In genomic region chr17:78840780-78841611, GRCh38 we compare ENCODE assay signal across 1 cellular context.
TF ChIP-seq lines count a peak whose summit lies in the region.

Gene USP36 (minus strand): TSS chr17:78840814. CDS start chr17:78836363, 4,451 bp downstream.

TF ChIP-seq in GM12878, 131 proteins besides CTCF, POLR2A, EP300 and RAD21 (continued from another document and continues in another):
- TF ChIP-seq, protein P1, sequence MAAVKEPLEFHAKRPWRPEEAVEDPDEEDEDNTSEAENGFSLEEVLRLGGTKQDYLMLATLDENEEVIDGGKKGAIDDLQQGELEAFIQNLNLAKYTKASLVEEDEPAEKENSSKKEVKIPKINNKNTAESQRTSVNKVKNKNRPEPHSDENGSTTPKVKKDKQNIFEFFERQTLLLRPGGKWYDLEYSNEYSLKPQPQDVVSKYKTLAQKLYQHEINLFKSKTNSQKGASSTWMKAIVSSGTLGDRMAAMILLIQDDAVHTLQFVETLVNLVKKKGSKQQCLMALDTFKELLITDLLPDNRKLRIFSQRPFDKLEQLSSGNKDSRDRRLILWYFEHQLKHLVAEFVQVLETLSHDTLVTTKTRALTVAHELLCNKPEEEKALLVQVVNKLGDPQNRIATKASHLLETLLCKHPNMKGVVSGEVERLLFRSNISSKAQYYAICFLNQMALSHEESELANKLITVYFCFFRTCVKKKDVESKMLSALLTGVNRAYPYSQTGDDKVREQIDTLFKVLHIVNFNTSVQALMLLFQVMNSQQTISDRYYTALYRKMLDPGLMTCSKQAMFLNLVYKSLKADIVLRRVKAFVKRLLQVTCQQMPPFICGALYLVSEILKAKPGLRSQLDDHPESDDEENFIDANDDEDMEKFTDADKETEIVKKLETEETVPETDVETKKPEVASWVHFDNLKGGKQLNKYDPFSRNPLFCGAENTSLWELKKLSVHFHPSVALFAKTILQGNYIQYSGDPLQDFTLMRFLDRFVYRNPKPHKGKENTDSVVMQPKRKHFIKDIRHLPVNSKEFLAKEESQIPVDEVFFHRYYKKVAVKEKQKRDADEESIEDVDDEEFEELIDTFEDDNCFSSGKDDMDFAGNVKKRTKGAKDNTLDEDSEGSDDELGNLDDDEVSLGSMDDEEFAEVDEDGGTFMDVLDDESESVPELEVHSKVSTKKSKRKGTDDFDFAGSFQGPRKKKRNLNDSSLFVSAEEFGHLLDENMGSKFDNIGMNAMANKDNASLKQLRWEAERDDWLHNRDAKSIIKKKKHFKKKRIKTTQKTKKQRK (IDR thresholded peaks at IDR 0.05; ENCODE audit: low read depth, low read length), result no peak
- TF ChIP-seq ESRRA (IDR thresholded peaks at IDR 0.05; ENCODE audit: low read length) (no peak), BMI1 (IDR thresholded peaks at IDR 0.05; ENCODE audit: borderline replicate concordance) (no peak), CUX1 (IDR thresholded peaks at IDR 0.05; ENCODE audit: insufficient replicate concordance, low read depth, low read length) (no peak), CREB1 (IDR thresholded peaks at IDR 0.05; ENCODE audit: low read depth) (peak; percentile 99), ASH2L (IDR thresholded peaks at IDR 0.05; ENCODE audit: borderline replicate concordance, low read depth) (no peak), BHLHE40 (IDR thresholded peaks at IDR 0.05; ENCODE audit: borderline replicate concordance in 1 of 2, low read depth in 2 of 2, low read length in 1 of 2) (peak; percentile 99), SRF (IDR thresholded peaks at IDR 0.05; ENCODE audit: low read depth in 2 of 2, low read length in 2 of 2) (peak; percentile 28 to 34; a peak in 1 of 4 replicates), CBX5 (IDR thresholded peaks at IDR 0.05; ENCODE audit: low read depth) (no peak), SUPT20H (IDR thresholded peaks at IDR 0.05; ENCODE audit: borderline replicate concordance, control insufficient read depth, low read depth, low read length) (no peak), GATAD2B (conservative IDR thresholded peaks at IDR 0.05; ENCODE audit: low read depth) (peak; percentile 95), EED (IDR thresholded peaks at IDR 0.05; ENCODE audit: low read depth) (0 out of 2 replicates have a peak, but pooled peaks have one; percentile 16), HSF1 (IDR thresholded peaks at IDR 0.05; ENCODE audit: low read depth, low read length) (no peak; the same call in 1 of the 2 replicates), PBX3 (IDR thresholded peaks at IDR 0.05; ENCODE audit: insufficient replicate concordance, low read depth, low read length) (peak; percentile 21), BACH1 (IDR thresholded peaks at IDR 0.05; ENCODE audit: borderline replicate concordance) (peak; percentile 56; the same call in 1 of the 2 replicates), NFIC (IDR thresholded peaks at IDR 0.05; ENCODE audit: low read depth, low read length) (no peak), BCL11A (IDR thresholded peaks at IDR 0.05; ENCODE audit: low read depth, low read length) (no peak), SUZ12 (IDR thresholded peaks at IDR 0.05; ENCODE audit: unreplicated experiment) (no peak), RAD51 (IDR thresholded peaks at IDR 0.05) (peak; percentile 81), RELB (IDR thresholded peaks at IDR 0.05; ENCODE audit: low read depth) (peak; percentile 99), SREBF2 (IDR thresholded peaks at IDR 0.05; ENCODE audit: low read length) (no peak), MYB (IDR thresholded peaks at IDR 0.05; ENCODE audit: borderline replicate concordance, low read depth, low read length) (no peak), ZBED1 (IDR thresholded peaks at IDR 0.05; ENCODE audit: borderline replicate concordance) (no peak), ATF7 (IDR thresholded peaks at IDR 0.05; ENCODE audit: low read depth) (peak; percentile 94), MXI1 (IDR thresholded peaks at IDR 0.05; ENCODE audit: low read depth, low read length) (peak; percentile 97), TARDBP (IDR thresholded peaks at IDR 0.05; ENCODE audit: borderline replicate concordance) (no peak; the same call in 1 of the 2 replicates), USF2 (IDR thresholded peaks at IDR 0.05; ENCODE audit: borderline replicate concordance, low read depth, low read length) (no peak; the same call in none of the 2 replicates), CREM (IDR thresholded peaks at IDR 0.05; ENCODE audit: low read depth) (peak; percentile 98), EZH2 (IDR thresholded peaks at IDR 0.05; ENCODE audit: borderline replicate concordance, control insufficient read depth, low read depth, low read length) (no peak), SPI1 (IDR thresholded peaks at IDR 0.05; ENCODE audit: borderline replicate concordance, insufficient read depth, low read depth, low read length) (0 out of 2 replicates have a peak, but pooled peaks have one; percentile 18), NBN (IDR thresholded peaks at IDR 0.05) (peak; percentile 97), NFYA (IDR thresholded peaks at IDR 0.05; ENCODE audit: borderline replicate concordance, low read depth, low read length) (no peak), POLR2AphosphoS2 (IDR thresholded peaks at IDR 0.05; ENCODE audit: low read depth, low read length) (peak; percentile 94), KAT2A (conservative IDR thresholded peaks at IDR 0.05; ENCODE audit: control insufficient read depth, low read depth, low read length) (no peak), MTA2 (IDR thresholded peaks at IDR 0.05; ENCODE audit: low read depth) (peak; percentile 26; the same call in 1 of the 2 replicates)
- TF ChIP-seq, protein P2, sequence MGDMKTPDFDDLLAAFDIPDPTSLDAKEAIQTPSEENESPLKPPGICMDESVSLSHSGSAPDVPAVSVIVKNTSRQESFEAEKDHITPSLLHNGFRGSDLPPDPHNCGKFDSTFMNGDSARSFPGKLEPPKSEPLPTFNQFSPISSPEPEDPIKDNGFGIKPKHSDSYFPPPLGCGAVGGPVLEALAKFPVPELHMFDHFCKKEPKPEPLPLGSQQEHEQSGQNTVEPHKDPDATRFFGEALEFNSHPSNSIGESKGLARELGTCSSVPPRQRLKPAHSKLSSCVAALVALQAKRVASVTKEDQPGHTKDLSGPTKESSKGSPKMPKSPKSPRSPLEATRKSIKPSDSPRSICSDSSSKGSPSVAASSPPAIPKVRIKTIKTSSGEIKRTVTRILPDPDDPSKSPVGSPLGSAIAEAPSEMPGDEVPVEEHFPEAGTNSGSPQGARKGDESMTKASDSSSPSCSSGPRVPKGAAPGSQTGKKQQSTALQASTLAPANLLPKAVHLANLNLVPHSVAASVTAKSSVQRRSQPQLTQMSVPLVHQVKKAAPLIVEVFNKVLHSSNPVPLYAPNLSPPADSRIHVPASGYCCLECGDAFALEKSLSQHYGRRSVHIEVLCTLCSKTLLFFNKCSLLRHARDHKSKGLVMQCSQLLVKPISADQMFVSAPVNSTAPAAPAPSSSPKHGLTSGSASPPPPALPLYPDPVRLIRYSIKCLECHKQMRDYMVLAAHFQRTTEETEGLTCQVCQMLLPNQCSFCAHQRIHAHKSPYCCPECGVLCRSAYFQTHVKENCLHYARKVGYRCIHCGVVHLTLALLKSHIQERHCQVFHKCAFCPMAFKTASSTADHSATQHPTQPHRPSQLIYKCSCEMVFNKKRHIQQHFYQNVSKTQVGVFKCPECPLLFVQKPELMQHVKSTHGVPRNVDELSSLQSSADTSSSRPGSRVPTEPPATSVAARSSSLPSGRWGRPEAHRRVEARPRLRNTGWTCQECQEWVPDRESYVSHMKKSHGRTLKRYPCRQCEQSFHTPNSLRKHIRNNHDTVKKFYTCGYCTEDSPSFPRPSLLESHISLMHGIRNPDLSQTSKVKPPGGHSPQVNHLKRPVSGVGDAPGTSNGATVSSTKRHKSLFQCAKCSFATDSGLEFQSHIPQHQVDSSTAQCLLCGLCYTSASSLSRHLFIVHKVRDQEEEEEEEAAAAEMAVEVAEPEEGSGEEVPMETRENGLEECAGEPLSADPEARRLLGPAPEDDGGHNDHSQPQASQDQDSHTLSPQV (IDR thresholded peaks at IDR 0.05), result peak; percentile 83; the same call in 1 of the 2 replicates
- TF ChIP-seq, protein P3, sequence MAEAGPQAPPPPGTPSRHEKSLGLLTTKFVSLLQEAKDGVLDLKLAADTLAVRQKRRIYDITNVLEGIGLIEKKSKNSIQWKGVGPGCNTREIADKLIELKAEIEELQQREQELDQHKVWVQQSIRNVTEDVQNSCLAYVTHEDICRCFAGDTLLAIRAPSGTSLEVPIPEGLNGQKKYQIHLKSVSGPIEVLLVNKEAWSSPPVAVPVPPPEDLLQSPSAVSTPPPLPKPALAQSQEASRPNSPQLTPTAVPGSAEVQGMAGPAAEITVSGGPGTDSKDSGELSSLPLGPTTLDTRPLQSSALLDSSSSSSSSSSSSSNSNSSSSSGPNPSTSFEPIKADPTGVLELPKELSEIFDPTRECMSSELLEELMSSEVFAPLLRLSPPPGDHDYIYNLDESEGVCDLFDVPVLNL (IDR thresholded peaks at IDR 0.05; ENCODE audit: low read depth, low read length), result peak; percentile 25; the same call in 1 of the 2 replicates
- TF ChIP-seq, protein P4, sequence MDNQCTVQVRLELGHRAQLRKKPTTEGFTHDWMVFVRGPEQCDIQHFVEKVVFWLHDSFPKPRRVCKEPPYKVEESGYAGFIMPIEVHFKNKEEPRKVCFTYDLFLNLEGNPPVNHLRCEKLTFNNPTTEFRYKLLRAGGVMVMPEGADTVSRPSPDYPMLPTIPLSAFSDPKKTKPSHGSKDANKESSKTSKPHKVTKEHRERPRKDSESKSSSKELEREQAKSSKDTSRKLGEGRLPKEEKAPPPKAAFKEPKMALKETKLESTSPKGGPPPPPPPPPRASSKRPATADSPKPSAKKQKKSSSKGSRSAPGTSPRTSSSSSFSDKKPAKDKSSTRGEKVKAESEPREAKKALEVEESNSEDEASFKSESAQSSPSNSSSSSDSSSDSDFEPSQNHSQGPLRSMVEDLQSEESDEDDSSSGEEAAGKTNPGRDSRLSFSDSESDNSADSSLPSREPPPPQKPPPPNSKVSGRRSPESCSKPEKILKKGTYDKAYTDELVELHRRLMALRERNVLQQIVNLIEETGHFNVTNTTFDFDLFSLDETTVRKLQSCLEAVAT (IDR thresholded peaks at IDR 0.05), result peak; percentile 79
